ENCODE assay signal across 10 cellular contexts in the genomic region with DNA sequence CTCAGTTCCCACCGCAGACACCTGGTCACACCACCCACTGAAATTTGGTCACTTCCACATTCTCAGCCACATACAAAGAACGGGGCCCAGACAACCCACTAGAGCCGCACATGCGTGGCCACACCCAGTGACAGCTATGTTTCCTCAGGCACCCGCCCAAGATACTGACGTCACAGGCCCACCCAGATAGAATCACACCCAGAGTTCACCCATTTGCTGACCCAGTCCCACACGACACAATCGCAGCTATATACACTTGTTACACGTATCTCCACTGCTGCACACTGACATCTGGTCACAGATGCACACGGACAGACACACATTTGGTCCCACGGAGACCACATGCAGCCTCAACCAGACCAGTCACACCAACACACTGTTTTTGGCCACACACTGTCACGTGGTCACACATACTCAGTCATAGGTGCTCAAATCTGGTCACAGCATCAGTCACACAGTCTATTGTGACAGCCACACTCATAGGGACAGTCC. TPM values are rescaled to one million over a fixed set of nuclear protein-coding genes. Genes with fewer than 3 reads are reported as not detected.
DNase-seq lines count a peak whose midpoint lies in the region; ATAC-seq and TF ChIP-seq lines count a peak whose summit lies in the region.
"Had no signal": no experiment of that assay in that cellular context is flagged by ENCODE, and none has a peak within 500 bp of the region (broad histone marks: within the 10 kb centered on the region; RNA-seq: fewer than 3 reads in every experiment).

No MANE protein-coding gene starts in this region.

- no peak for ATAC-seq in GM18498 (IDR thresholded peaks at IDR 0.05; ENCODE audit: unreplicated experiment)

- H3K36me3 ChIP-seq in Karpas-422 (ENCODE audit: insufficient read depth, low read length) (peaks cover 22% of the 10 kb centered on the region), neural cell (ENCODE audit: insufficient read depth, low read length) (no peaks in the 10 kb centered on the region), PC-9 (ENCODE audit: low read depth) (no peaks in the 10 kb centered on the region)

- BruUV-seq in PC-9 (replicated peaks; lab: Mats Ljungman, UMichigan): no TSS peak

- H3K27ac ChIP-seq in Karpas-422 (ENCODE audit: low read length) (peak overlapping the region; percentile 90), neural cell (ENCODE audit: low read length) (no peak overlapping the region), PC-9 (no peak overlapping the region)

- no peak for TF ChIP-seq CTCF in AG09319 (IDR thresholded peaks at IDR 0.05; ENCODE audit: low read depth, low read length)
- TF ChIP-seq CTCF in neural cell (IDR thresholded peaks at IDR 0.05; ENCODE audit: poor library complexity, severe bottlenecking): no peak
- TF ChIP-seq CTCF in PC-9 (conservative IDR thresholded peaks at IDR 0.05): no peak

- H3K4me2 ChIP-seq in Karpas-422 (ENCODE audit: low read depth, low read length, poor library complexity, severe bottlenecking) (peak overlapping the region; percentile 78), neural cell (ENCODE audit: low read length) (no peak overlapping the region), PC-9 (no peak overlapping the region)

- POLR2A ChIA-PET in PC-9 (lab: Charles Lee; ENCODE audit: unreplicated experiment): no interaction called here

- H3K9me2 ChIP-seq in Karpas-422 (replicated peaks; ENCODE audit: insufficient read depth, low read length) (no peaks in the 10 kb centered on the region), neural cell (ENCODE audit: insufficient read depth, low read length) (no peaks in the 10 kb centered on the region), PC-9 (ENCODE audit: insufficient read depth) (no peaks in the 10 kb centered on the region)

- no peak overlapping the region for H2AFZ ChIP-seq in Karpas-422 (ENCODE audit: low read length)
- H2AFZ ChIP-seq in neural cell (ENCODE audit: low read depth, low read length): no peak overlapping the region
- no peak overlapping the region for H2AFZ ChIP-seq in PC-9

- peaks cover 15% of the 10 kb centered on the region; the same call in 1 of the 2 replicates for H4K20me1 ChIP-seq in Karpas-422 (ENCODE audit: insufficient read depth, low read depth, low read length)
- H4K20me1 ChIP-seq in neural cell (ENCODE audit: insufficient read depth): no peaks in the 10 kb centered on the region
- no peaks in the 10 kb centered on the region for H4K20me1 ChIP-seq in PC-9 (ENCODE audit: insufficient read depth)

- intact Hi-C loops in PC-9 (cut with micrococcal nuclease; ENCODE audit: unreplicated experiment): no loop called here

- no peak for TF ChIP-seq EP300 in neural cell (conservative IDR thresholded peaks at IDR 0.05; ENCODE audit: poor library complexity, severe bottlenecking)

- peak; percentile 42 for DNase-seq in AG09319 (ENCODE audit: extremely low read depth, low read depth)
- DNase-seq in Karpas-422: peak; percentile 91
- DNase-seq in fibroblast of gingiva (ENCODE audit: low read depth): peak; percentile 73
- DNase-seq in PC-9: no peak
- DNase-seq in GDM1 (lab: John Stamatoyannopoulos, UW): no peak
- DNase-seq in HuH-7 (ENCODE audit: low spot score): no peak
- DNase-seq: effector CD8-positive, alpha-beta T cell; NK-92 treated with Interleukin-12 subunit alpha and Interleukin-12 subunit beta, amount 100 ng/mL, for 24 hours had no signal

- H3K4me3 ChIP-seq in Karpas-422 (ENCODE audit: low read length) (peak overlapping the region; percentile 97; the same call in 1 of the 2 replicates), neural cell (ENCODE audit: low read length) (peak overlapping the region; percentile 81), PC-9 (no peak overlapping the region)

- no peaks in the 10 kb centered on the region for H3F3A ChIP-seq in neural cell (ENCODE audit: insufficient read depth, low read length, poor library complexity, severe bottlenecking)
- peaks cover 7% of the 10 kb centered on the region; the same call in 1 of the 2 replicates for H3F3A ChIP-seq in PC-9 (ENCODE audit: insufficient read depth, low read depth)

- TF ChIP-seq RAD21 in neural cell (conservative IDR thresholded peaks at IDR 0.05): no peak

- H3K9me3 ChIP-seq in Karpas-422 (ENCODE audit: low read length) (no peaks in the 10 kb centered on the region), neural cell (ENCODE audit: low read length) (no peaks in the 10 kb centered on the region), PC-9 (ENCODE audit: insufficient read depth, low read depth) (no peaks in the 10 kb centered on the region)

- H3K27me3 ChIP-seq in Karpas-422 (ENCODE audit: low read length): no peaks in the 10 kb centered on the region
- H3K27me3 ChIP-seq in neural cell (ENCODE audit: insufficient read depth, low read depth, low read length): no peaks in the 10 kb centered on the region
- H3K27me3 ChIP-seq in PC-9 (ENCODE audit: insufficient read depth, low read depth): no peaks in the 10 kb centered on the region

- CTCF ChIA-PET in PC-9 (lab: Charles Lee): no interaction called here

- peak overlapping the region; percentile 99 for H3K9ac ChIP-seq in Karpas-422 (ENCODE audit: low read length)
- H3K9ac ChIP-seq in neural cell (ENCODE audit: low read length): no peak overlapping the region

- H3K4me1 ChIP-seq in Karpas-422 (ENCODE audit: low read length) (peaks cover 82% of the 10 kb centered on the region), PC-9 (replicated peaks; ENCODE audit: insufficient read depth) (peaks cover 19% of the 10 kb centered on the region)

- H3K79me2 ChIP-seq in Karpas-422 (ENCODE audit: low read length) (peaks cover 41% of the 10 kb centered on the region), neural cell (replicated peaks; ENCODE audit: insufficient read depth, low read length) (peaks cover 21% of the 10 kb centered on the region), PC-9 (ENCODE audit: low read depth) (peaks cover 10% of the 10 kb centered on the region)

TF ChIP-seq in neural cell, 6 proteins besides CTCF, POLR2A, EP300 and RAD21:
- TF ChIP-seq MXI1 (conservative IDR thresholded peaks at IDR 0.05; ENCODE audit: poor library complexity, severe bottlenecking): no peak
- TF ChIP-seq POLR2AphosphoS5 (IDR thresholded peaks at IDR 0.05): peak; percentile 24

RNA-seq across cellular contexts. Expression of gene NUMBL, which starts 2.9 kb away (rescaled TPM):
- total RNA-seq in Karpas-422 (2014; rRNA removed; shearing (Covaris generic); ENCODE audit: low replicate concordance): 26.9 and 33.8 TPM in 2 replicates
- polyA plus RNA-seq in neural cell: 20.5 and 27.7 TPM in 2 replicates
- polyA minus RNA-seq in neural cell: 14.9 and 24.4 TPM in 2 replicates
- 57.7 and 86.6 TPM in 2 replicates for total RNA-seq in PC-9 (2021)

RNA-seq across cellular contexts. Expression of gene COQ8B, which starts 29.1 kb away (rescaled TPM):
- total RNA-seq in Karpas-422 (2014; rRNA removed; shearing (Covaris generic); ENCODE audit: low replicate concordance): 31.3 and 58.0 TPM in 2 replicates
- polyA plus RNA-seq in neural cell: 83.2 and 95.3 TPM in 2 replicates
- 50.7 and 67.4 TPM in 2 replicates for polyA minus RNA-seq in neural cell
- 57.7 and 66.6 TPM in 2 replicates for total RNA-seq in PC-9 (2021)

RNA-seq across cellular contexts. Expression of gene ITPKC, which starts 29.3 kb away (rescaled TPM):
- total RNA-seq in Karpas-422 (2014; rRNA removed; shearing (Covaris generic); ENCODE audit: low replicate concordance): 5.9 and 9.2 TPM in 2 replicates
- polyA plus RNA-seq in neural cell: 14.9 and 16.8 TPM in 2 replicates
- 17.5 and 21.7 TPM in 2 replicates for polyA minus RNA-seq in neural cell
- 17.6 and 22.1 TPM in 2 replicates for total RNA-seq in PC-9 (2021)

Comparison
In these comparisons a context has a peak if more than half of its experiments do, and no peak if none do; other contexts are left out.
1. DNase-seq: peak in AG09319 (single experiment), Karpas-422 (single experiment) and fibroblast of gingiva (single experiment); none in PC-9 (0 of 2), GDM1 (single experiment) and HuH-7 (single experiment).